In genomic region chr10:62082729-62083412, GRCh38 we compare ENCODE assay signal across 1 cellular context.
TF ChIP-seq lines count a peak whose summit lies in the region.

No MANE protein-coding gene starts in this region.

TF ChIP-seq in A549, 52 proteins besides CTCF, POLR2A, EP300 and RAD21 (continued from another document):
- TF ChIP-seq, protein P1, sequence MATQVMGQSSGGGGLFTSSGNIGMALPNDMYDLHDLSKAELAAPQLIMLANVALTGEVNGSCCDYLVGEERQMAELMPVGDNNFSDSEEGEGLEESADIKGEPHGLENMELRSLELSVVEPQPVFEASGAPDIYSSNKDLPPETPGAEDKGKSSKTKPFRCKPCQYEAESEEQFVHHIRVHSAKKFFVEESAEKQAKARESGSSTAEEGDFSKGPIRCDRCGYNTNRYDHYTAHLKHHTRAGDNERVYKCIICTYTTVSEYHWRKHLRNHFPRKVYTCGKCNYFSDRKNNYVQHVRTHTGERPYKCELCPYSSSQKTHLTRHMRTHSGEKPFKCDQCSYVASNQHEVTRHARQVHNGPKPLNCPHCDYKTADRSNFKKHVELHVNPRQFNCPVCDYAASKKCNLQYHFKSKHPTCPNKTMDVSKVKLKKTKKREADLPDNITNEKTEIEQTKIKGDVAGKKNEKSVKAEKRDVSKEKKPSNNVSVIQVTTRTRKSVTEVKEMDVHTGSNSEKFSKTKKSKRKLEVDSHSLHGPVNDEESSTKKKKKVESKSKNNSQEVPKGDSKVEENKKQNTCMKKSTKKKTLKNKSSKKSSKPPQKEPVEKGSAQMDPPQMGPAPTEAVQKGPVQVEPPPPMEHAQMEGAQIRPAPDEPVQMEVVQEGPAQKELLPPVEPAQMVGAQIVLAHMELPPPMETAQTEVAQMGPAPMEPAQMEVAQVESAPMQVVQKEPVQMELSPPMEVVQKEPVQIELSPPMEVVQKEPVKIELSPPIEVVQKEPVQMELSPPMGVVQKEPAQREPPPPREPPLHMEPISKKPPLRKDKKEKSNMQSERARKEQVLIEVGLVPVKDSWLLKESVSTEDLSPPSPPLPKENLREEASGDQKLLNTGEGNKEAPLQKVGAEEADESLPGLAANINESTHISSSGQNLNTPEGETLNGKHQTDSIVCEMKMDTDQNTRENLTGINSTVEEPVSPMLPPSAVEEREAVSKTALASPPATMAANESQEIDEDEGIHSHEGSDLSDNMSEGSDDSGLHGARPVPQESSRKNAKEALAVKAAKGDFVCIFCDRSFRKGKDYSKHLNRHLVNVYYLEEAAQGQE (IDR thresholded peaks at IDR 0.05) = no peak
